Comparison of ENCODE assay signal across 8 cellular contexts in genomic region chr1:84573967-84574842, GRCh38. TPM values are rescaled to one million over a fixed set of nuclear protein-coding genes. Genes with fewer than 3 reads are reported as not detected.
DNase-seq lines count a peak whose midpoint lies in the region; ATAC-seq, FAIRE-seq and TF ChIP-seq lines count a peak whose summit lies in the region.

Gene CTBS (minus strand): TSS chr1:84574440. CDS start chr1:84574415, 25 bp downstream.

- no peaks in the 10 kb centered on the region; a peak in 1 of 5 replicates for H3K27me3 ChIP-seq in HepG2 (ENCODE audit: control insufficient read depth in 1 of 2, insufficient read depth in 2 of 2, low read length in 2 of 2)

- in situ Hi-C loops in HepG2 (cut with HindIII; ENCODE audit: extremely low pct_ligation_motif_present, low pct_unique_long_range_greater_than_20kb) = loop anchor here (5.0 kb wide), 1 partner anchor 67 kb away; the partner anchor contains the start of genes GNG5 and SPATA1

- CTCF ChIA-PET in HepG2 (lab: Yijun Ruan, JAX; ENCODE audit: low intra/inter-chr PET ratio, low total read pairs) = no interaction called here

- H3K4me1 ChIP-seq in HepG2 (ENCODE audit: insufficient read depth, low read length) = peaks cover 21% of the 10 kb centered on the region

- H2AFZ ChIP-seq in HepG2 (ENCODE audit: low read length) = peak within 1 kb of the TSS; percentile 97

- H3K79me2 ChIP-seq in HepG2 (ENCODE audit: insufficient read depth, low read length) = no peaks in the 10 kb centered on the region

- POLR2A ChIA-PET in HepG2 (lab: Yijun Ruan, JAX) = interaction anchor here (0.8 to 3.5 kb wide), 14 partner anchors 10 to 1055 kb away, joined by 3 to 90 read pairs (median 4); partner anchors contain the start of genes BCL10, GNG5 and SPATA1

- H3K9me3 ChIP-seq in HepG2 (ENCODE audit: low read length) = no peaks in the 10 kb centered on the region

- H3K4me2 ChIP-seq in HepG2 (ENCODE audit: low read depth, low read length) = peak within 1 kb of the TSS; percentile 99

- H4K20me1 ChIP-seq in HepG2 (ENCODE audit: insufficient read depth, low read length) = no peaks in the 10 kb centered on the region

- no TSS peak for BruUV-seq in HepG2 (replicated peaks; lab: Mats Ljungman, UMichigan)

- ATAC-seq in GM19328 (IDR thresholded peaks at IDR 0.05; ENCODE audit: unreplicated experiment) (peak; percentile 82), HG03469 (IDR thresholded peaks at IDR 0.05; ENCODE audit: unreplicated experiment) (peak; percentile 66), HepG2 (peak; percentile 98)

- 4% methylated on average over 8 of the region's 67 CpGs for WGBS in HepG2 (ENCODE audit: low lambda C conversion rate)

- no peak for TF ChIP-seq RAD21 in HepG2 (CRISPR knock-in tag; IDR thresholded peaks at IDR 0.05)

- no peak for FAIRE-seq in HepG2 (lab: Jason Lieb, UNC)

- H3K36me3 ChIP-seq in HepG2 (replicated peaks in 1 of 2; ENCODE audit: control insufficient read depth in 1 of 2, insufficient read depth in 2 of 2, low read length in 2 of 2) = no peaks in the 10 kb centered on the region

- peak; percentile 78 to 91 for TF ChIP-seq POLR2A in HepG2 (IDR thresholded peaks at IDR 0.05; ENCODE audit: insufficient read depth in 1 of 2, low read depth in 2 of 2, low read length in 2 of 2)

- DNase-seq in C1 segment of cervical spinal cord (lab: John Stamatoyannopoulos, UW) (peak; percentile 7 to 85 (median 71)), NCI-H748 treated with DMSO at 0.1 percent for 48 hours (lab: John Stamatoyannopoulos, UW) (peak; percentile 34), dermis blood vessel endothelial cell (peak; percentile 93), HepG2 (ENCODE audit: low spot score) (peak; percentile 71)
- DNase-seq in activated CD4-positive, alpha-beta T cell treated with anti-CD3 and anti-CD28 coated beads, Interleukin-2, amount 50 U/mL, for 4 hours = peak; percentile 78 to 80
- DNase-seq in stimulated activated CD4-positive, alpha-beta T cell treated with anti-CD3 and anti-CD28 coated beads, Interleukin-4, amount 100 ng/mL, for 1 hour = peak; percentile 86

- TF ChIP-seq CTCF in HepG2 (CRISPR knock-in tag; IDR thresholded peaks at IDR 0.05) = peak; percentile 22; the same call in 1 of the 2 replicates

- peak within 1 kb of the TSS; percentile 94 for H3K27ac ChIP-seq in HepG2 (ENCODE audit: extremely low read length, insufficient read depth, low read length)

- TF ChIP-seq EP300 in HepG2 (IDR thresholded peaks at IDR 0.05; ENCODE audit: low read depth in 2 of 2, low read length in 2 of 2) (no peak), HepG2 (CRISPR knock-in tag; IDR thresholded peaks at IDR 0.05; ENCODE audit: borderline replicate concordance) (no peak)

- intact Hi-C loops in HepG2 (cut with micrococcal nuclease; ENCODE audit: unreplicated experiment) = loop anchor here (2.0 to 5.0 kb wide), 2 partner anchors 67 to 497 kb away; partner anchors contain the start of genes GNG5 and SPATA1

- H3K9ac ChIP-seq in HepG2 (ENCODE audit: insufficient read depth, low read depth, low read length) = peak within 1 kb of the TSS; percentile 87

- peak within 1 kb of the TSS; percentile 72 to 80 (median 78) for H3K4me3 ChIP-seq in HepG2 (replicated peaks in 1 of 3; ENCODE audit: insufficient read depth in 1 of 3, low read depth in 2 of 3, low read length in 3 of 3)

TF ChIP-seq in HepG2, 621 proteins besides CTCF, POLR2A, EP300 and RAD21 (continues in another document):
- TF ChIP-seq NCOA2 (CRISPR knock-in tag; IDR thresholded peaks at IDR 0.05) (no peak), ZEB1 (IDR thresholded peaks at IDR 0.05; ENCODE audit: insufficient replicate concordance, low read depth) (no peak), PLRG1 (conservative IDR thresholded peaks at IDR 0.05) (no peak), ZBTB1 (CRISPR knock-in tag; IDR thresholded peaks at IDR 0.05; ENCODE audit: borderline replicate concordance) (no peak), ATF3 (CRISPR knock-in tag; IDR thresholded peaks at IDR 0.05) (0 out of 2 replicates have a peak, but pooled peaks have one; percentile 19), ETV5 (CRISPR knock-in tag; IDR thresholded peaks at IDR 0.05; ENCODE audit: borderline replicate concordance) (peak; percentile 38), PRDM15 (CRISPR knock-in tag; IDR thresholded peaks at IDR 0.05) (0 out of 2 replicates have a peak, but pooled peaks have one; percentile 27), SOX6 (IDR thresholded peaks at IDR 0.05) (no peak), SOX6 (CRISPR knock-in tag; IDR thresholded peaks at IDR 0.05) (0 out of 2 replicates have a peak, but pooled peaks have one; percentile 16), HMG20B (CRISPR knock-in tag; conservative IDR thresholded peaks at IDR 0.05) (no peak), SAP130 (CRISPR knock-in tag; IDR thresholded peaks at IDR 0.05; ENCODE audit: low read depth) (peak; percentile 71; the same call in 1 of the 2 replicates), PHF8 (CRISPR knock-in tag; IDR thresholded peaks at IDR 0.05) (peak; percentile 80), TFDP2 (CRISPR knock-in tag; IDR thresholded peaks at IDR 0.05) (peak; percentile 73)

RNA-seq across cellular contexts. Expression of gene CTBS, which starts in this region (rescaled TPM):
- 5.4 and 8.0 TPM in 2 replicates for total RNA-seq in dermis blood vessel endothelial cell
- total RNA-seq in HepG2 (2016; rRNA removed; fragmentation: Illumina TruSeq; extraction: Trizol) = 4.2 and 4.7 TPM in 2 replicates
- 3.1 and 3.7 TPM in 2 replicates for total RNA-seq in HepG2 (2016; cell fraction: cytosol; rRNA removed; fragmentation: Illumina TruSeq; extraction: Trizol; ENCODE audit: low read depth)
- 4.2 and 4.6 TPM in 2 replicates for total RNA-seq in HepG2 (2016; cell fraction: insoluble cytoplasmic fraction; rRNA removed; fragmentation: Illumina TruSeq; extraction: Trizol)
- 6.8 and 7.1 TPM in 2 replicates for total RNA-seq in HepG2 (2016; cell fraction: membrane; rRNA removed; fragmentation: Illumina TruSeq; extraction: Trizol)
- 4.9 and 6.3 TPM in 2 replicates for total RNA-seq in HepG2 (2016; cell fraction: nucleus; rRNA removed; fragmentation: Illumina TruSeq; extraction: Trizol)
- 9.5 and 12.4 TPM in 2 replicates for polyA plus RNA-seq in HepG2 (2011; rRNA removed)
- 5.5 and 9.1 TPM in 2 replicates for polyA plus RNA-seq in HepG2 (2011; cell fraction: cytosol; rRNA removed)
- polyA plus RNA-seq in HepG2 (2011; cell fraction: nucleus; rRNA removed) = 2.7 and 3.3 TPM in 2 replicates
- 7.0 and 9.5 TPM in 2 replicates for polyA plus RNA-seq in HepG2 (2012)
- polyA plus RNA-seq in HepG2 (2016; cell fraction: cytosol; fragmentation: Illumina TruSeq; extraction: Trizol; ENCODE audit: low read depth) = 6.5 and 7.1 TPM in 2 replicates
- polyA plus RNA-seq in HepG2 (2016; cell fraction: insoluble cytoplasmic fraction; fragmentation: Illumina TruSeq; extraction: Trizol; ENCODE audit: low read depth) = 4.9 and 5.4 TPM in 2 replicates
- polyA plus RNA-seq in HepG2 (2016; cell fraction: membrane; fragmentation: Illumina TruSeq; extraction: Trizol; ENCODE audit: low read depth) = 7.9 and 8.2 TPM in 2 replicates
- polyA plus RNA-seq in HepG2 (2016; cell fraction: nucleus; fragmentation: Illumina TruSeq; extraction: Trizol; ENCODE audit: insufficient read depth, low read depth) = 6.4 and 7.2 TPM in 2 replicates
- 1.2 and 3.8 TPM in 2 replicates for polyA minus RNA-seq in HepG2 (2011; rRNA and poly(A)+ RNA removed; ENCODE audit: low replicate concordance)
- polyA minus RNA-seq in HepG2 (2011; cell fraction: cytosol; rRNA and poly(A)+ RNA removed) = 5.8 and 7.9 TPM in 2 replicates
- 11.7 and 11.8 TPM in 2 replicates for polyA minus RNA-seq in HepG2 (2011; cell fraction: nucleus; rRNA and poly(A)+ RNA removed)

Comparison
In these comparisons a context has a peak if more than half of its experiments do, and no peak if none do; other contexts are left out.
1. Peak in every context shown above with its lines: DNase-seq, ATAC-seq, H3K4me3 ChIP-seq and H3K27ac ChIP-seq.
2. DNase-seq: peak in every context shown above with its lines; median percentile 93 in dermis blood vessel endothelial cell; 86 in stimulated activated CD4-positive, alpha-beta T cell treated with anti-CD3 and anti-CD28 coated beads, Interleukin-4, amount 100 ng/mL, for 1 hour; 79 in activated CD4-positive, alpha-beta T cell treated with anti-CD3 and anti-CD28 coated beads, Interleukin-2, amount 50 U/mL, for 4 hours; 71 in C1 segment of cervical spinal cord; 71 in HepG2; 34 in NCI-H748 treated with DMSO at 0.1 percent for 48 hours.